In genomic region chr12:106780010-106780625, GRCh38 we compare ENCODE assay signal across 17 cellular contexts. TPM values are rescaled to one million over a fixed set of nuclear protein-coding genes. Genes with fewer than 3 reads are reported as not detected.
DNase-seq lines count a peak whose midpoint lies in the region; ATAC-seq, FAIRE-seq and TF ChIP-seq lines count a peak whose summit lies in the region.
"Had no signal": no experiment of that assay in that cellular context is flagged by ENCODE, and none has a peak within 500 bp of the region (broad histone marks: within the 10 kb centered on the region; RNA-seq: fewer than 3 reads in every experiment).

No MANE protein-coding gene starts in this region.

- peaks cover 0 to 14% of the 10 kb centered on the region in 2 experiments; a peak in 1 of 3 replicates for H3K36me3 ChIP-seq in HEK293 (ENCODE audit: control insufficient read depth in 2 of 2, insufficient read depth in 1 of 2, low read length in 2 of 2)

- ATAC-seq in A549 (peak in 1 of 2 experiments; percentile 19; a peak in 3 of 6 replicates), omental fat pad (ENCODE audit: low FRiP score) (no peak)
- ATAC-seq: activated T-cell treated with anti-CD3 and anti-CD28 coated beads, Interleukin-2, amount 50 U/mL, for 72 hours; effector memory CD8-positive, alpha-beta T cell had no signal

- H3K4me1 Mint-ChIP-seq in activated T-helper 2 cell treated with anti-CD3 and anti-CD28 coated beads, Interferon-gamma antibody, Interleukin-2, Interleukin-4, amounts not matched to agents 10 μg/mL and 5 μg/mL and 100 μg/mL, durations not matched to agents 14 hours and 24 hours and 36 hours (ENCODE audit: low read depth) = peaks cover 14% of the 10 kb centered on the region

- no peak for TF ChIP-seq POLR2A in A549 (IDR thresholded peaks at IDR 0.05; ENCODE audit: low read length)

- H3K9me3 Mint-ChIP-seq in activated T-helper 2 cell treated with anti-CD3 and anti-CD28 coated beads, Interferon-gamma antibody, Interleukin-2, Interleukin-4, amounts not matched to agents 10 μg/mL and 5 μg/mL and 100 μg/mL, durations not matched to agents 14 hours and 24 hours and 36 hours = no peaks in the 10 kb centered on the region
- H3K9me3 Mint-ChIP-seq: activated T-cell treated with anti-CD3 and anti-CD28 coated beads, Interleukin-2, amount 50 U/mL, for 72 hours; effector memory CD8-positive, alpha-beta T cell had no signal

- H3K36me3 Mint-ChIP-seq in activated T-helper 2 cell treated with anti-CD3 and anti-CD28 coated beads, Interferon-gamma antibody, Interleukin-2, Interleukin-4, amounts not matched to agents 10 μg/mL and 5 μg/mL and 100 μg/mL, durations not matched to agents 14 hours and 24 hours and 36 hours (ENCODE audit: low read depth) = peaks cover 7% of the 10 kb centered on the region

- no peak for TF ChIP-seq RAD21 in A549 (conservative IDR thresholded peaks at IDR 0.05 in 1 of 2, IDR thresholded peaks at IDR 0.05 in 1 of 2)

- H3K9me3 ChIP-seq in A549 (no peaks in the 10 kb centered on the region), HEK293 (ENCODE audit: control insufficient read depth, insufficient read depth, low read depth, low read length) (no peaks in the 10 kb centered on the region)
- H3K9me3 ChIP-seq: vagina had no signal

- H3K27ac ChIP-seq in A549 (peak overlapping the region in 1 of 2 experiments; percentile 30; a peak in 1 of 6 replicates), HEK293 (ENCODE audit: extremely low read depth, low read depth, low read length) (no peak overlapping the region)
- H3K27ac ChIP-seq: parathyroid adenoma, vagina had no signal

- H3K4me3 Mint-ChIP-seq in activated T-helper 2 cell treated with anti-CD3 and anti-CD28 coated beads, Interferon-gamma antibody, Interleukin-2, Interleukin-4, amounts not matched to agents 10 μg/mL and 5 μg/mL and 100 μg/mL, durations not matched to agents 14 hours and 24 hours and 36 hours (ENCODE audit: low read depth) = no peak overlapping the region
- H3K4me3 Mint-ChIP-seq: activated T-cell treated with anti-CD3 and anti-CD28 coated beads, Interleukin-2, amount 50 U/mL, for 72 hours; effector memory CD8-positive, alpha-beta T cell had no signal

- CTCF ChIA-PET in A549 (lab: Yijun Ruan, JAX) = interaction anchor here (1.2 kb wide), 1 partner anchor 18 kb away, joined by 4 read pairs; no protein-coding TSS in a partner anchor
- CTCF ChIA-PET in HEK293 (lab: Yijun Ruan, JAX) = interaction anchor here (0.9 kb wide), 1 partner anchor 140 kb away, joined by 3 read pairs; no protein-coding TSS in a partner anchor

- DNase-seq in A549 (ENCODE audit: low read depth in 1 of 2, low spot score in 1 of 2) (peak in 1 of 2 experiments; percentile 32), RKO (ENCODE audit: low spot score) (peak; percentile 40), fibroblast of mammary gland (ENCODE audit: low read depth) (peak; percentile 38), omental fat pad (ENCODE audit: low spot score) (no peak)
- DNase-seq in stimulated activated naive CD4-positive, alpha-beta T cell (lab: John Stamatoyannopoulos, UW) = no peak
- DNase-seq in activated CD4-positive, CD25-positive, alpha-beta regulatory T cell (lab: John Stamatoyannopoulos, UW) = no peak
- no peak for DNase-seq in activated T-helper 2 cell treated with anti-CD3 and anti-CD28 coated beads, Interferon-gamma antibody, Interleukin-2, Interleukin-4, amounts not matched to agents 10 μg/mL and 5 μg/mL and 100 μg/mL, durations not matched to agents 14 hours and 24 hours and 36 hours (ENCODE audit: low spot score)
- DNase-seq: activated CD4-positive, alpha-beta T cell treated with anti-CD3 and anti-CD28 coated beads for 4 hours; activated T-cell treated with anti-CD3 and anti-CD28 coated beads, Interleukin-2, amount 50 U/mL, for 72 hours; aorta; DND-41; effector memory CD8-positive, alpha-beta T cell; hypothalamus; NCI-H524 had no signal

- peaks cover 52% of the 10 kb centered on the region for H3K4me1 ChIP-seq in A549
- peaks cover 9% of the 10 kb centered on the region for H3K4me1 ChIP-seq in HEK293 (ENCODE audit: control insufficient read depth, insufficient read depth, low read length)

- TF ChIP-seq CTCF in A549 (IDR thresholded peaks at IDR 0.05) = no peak
- TF ChIP-seq CTCF in HEK293 (tag by site-specific recombination; IDR thresholded peaks at IDR 0.05) = no peak
- TF ChIP-seq CTCF in fibroblast of mammary gland (conservative IDR thresholded peaks at IDR 0.05; ENCODE audit: control insufficient read depth, insufficient read depth, low read depth, low read length) = no peak
- TF ChIP-seq CTCF in omental fat pad (IDR thresholded peaks at IDR 0.05) = no peak

- WGBS in A549 (ENCODE audit: missing lambda C conversion rate) = 16% methylated on average over 3 of the region's 3 CpGs

- FAIRE-seq in A549 (lab: Jason Lieb, UNC) = no peak

- POLR2A ChIA-PET in A549 (lab: Yijun Ruan, JAX) (no interaction called here), HEK293 (lab: Yijun Ruan, JAX) (no interaction called here)

- H3K4me2 ChIP-seq in A549 = peak overlapping the region; percentile 30

- intact Hi-C loops in activated T-helper 2 cell treated with anti-CD3 and anti-CD28 coated beads, Interferon-gamma antibody, Interleukin-2, Interleukin-4, amounts not matched to agents 10 μg/mL and 5 μg/mL and 100 μg/mL, durations not matched to agents 14 hours and 24 hours and 36 hours (cut with micrococcal nuclease) = no loop called here

- H3K27ac Mint-ChIP-seq in activated T-helper 2 cell treated with anti-CD3 and anti-CD28 coated beads, Interferon-gamma antibody, Interleukin-2, Interleukin-4, amounts not matched to agents 10 μg/mL and 5 μg/mL and 100 μg/mL, durations not matched to agents 14 hours and 24 hours and 36 hours = no peak overlapping the region
- H3K27ac Mint-ChIP-seq: activated T-cell treated with anti-CD3 and anti-CD28 coated beads, Interleukin-2, amount 50 U/mL, for 72 hours had no signal

- H3K4me3 ChIP-seq in A549 (no peak overlapping the region), HEK293 (ENCODE audit: low read depth, low read length) (no peak overlapping the region), fibroblast of mammary gland (ENCODE audit: control insufficient read depth, low read depth, low read length) (no peak overlapping the region)
- H3K4me3 ChIP-seq: vagina had no signal

- TF ChIP-seq EP300 in A549 (IDR thresholded peaks at IDR 0.05) = no peak

- H3K27me3 Mint-ChIP-seq in activated T-helper 2 cell treated with anti-CD3 and anti-CD28 coated beads, Interferon-gamma antibody, Interleukin-2, Interleukin-4, amounts not matched to agents 10 μg/mL and 5 μg/mL and 100 μg/mL, durations not matched to agents 14 hours and 24 hours and 36 hours (ENCODE audit: low read depth) = no peaks in the 10 kb centered on the region
- H3K27me3 Mint-ChIP-seq: effector memory CD8-positive, alpha-beta T cell had no signal

TF ChIP-seq in A549, 52 proteins besides CTCF, POLR2A, EP300 and RAD21 (continues in another document):
- no peak for TF ChIP-seq KDM1A (IDR thresholded peaks at IDR 0.05; ENCODE audit: low read depth)

TF ChIP-seq in HEK293, 187 proteins besides CTCF, POLR2A, EP300 and RAD21 (continues in another document):
- TF ChIP-seq ZBTB20 (tag by site-specific recombination; IDR thresholded peaks at IDR 0.05) = no peak
- TF ChIP-seq YY2 (tag by site-specific recombination; IDR thresholded peaks at IDR 0.05) = no peak
- TF ChIP-seq ZNF112 (tag by site-specific recombination; IDR thresholded peaks at IDR 0.05) = no peak
- TF ChIP-seq ZNF214 (tag by site-specific recombination; IDR thresholded peaks at IDR 0.05; ENCODE audit: borderline replicate concordance) = no peak
- no peak for TF ChIP-seq ZNF362 (tag by site-specific recombination; IDR thresholded peaks at IDR 0.05)
- TF ChIP-seq KLF7 (tag by site-specific recombination; IDR thresholded peaks at IDR 0.05; ENCODE audit: borderline replicate concordance) = no peak
- peak; percentile 57; the same call in 1 of the 2 replicates for TF ChIP-seq ZNF629 (tag by site-specific recombination; IDR thresholded peaks at IDR 0.05)
- TF ChIP-seq ZNF843 (tag by site-specific recombination; IDR thresholded peaks at IDR 0.05) = peak; percentile 69; the same call in 1 of the 2 replicates
- 0 out of 2 replicates have a peak, but pooled peaks have one; percentile 25 for TF ChIP-seq ZNF558 (tag by site-specific recombination; IDR thresholded peaks at IDR 0.05)
- TF ChIP-seq ZNF404 (tag by site-specific recombination; IDR thresholded peaks at IDR 0.05) = no peak
- TF ChIP-seq ZNF366 (tag by site-specific recombination; conservative IDR thresholded peaks at IDR 0.05) = peak; percentile 61; the same call in 1 of the 2 replicates
- TF ChIP-seq BCL11A (tag by site-specific recombination; IDR thresholded peaks at IDR 0.05; ENCODE audit: low read depth) = peak; percentile 39; the same call in 1 of the 2 replicates
- TF ChIP-seq ZNF660 (tag by site-specific recombination; IDR thresholded peaks at IDR 0.05) = peak; percentile 99
- TF ChIP-seq SP7 (tag by site-specific recombination; IDR thresholded peaks at IDR 0.05) = peak; percentile 86

RNA-seq across cellular contexts. Expression of gene RIC8B, which starts 5.6 kb away (rescaled TPM):
- polyA plus RNA-seq in A549 (2011; rRNA removed) = 25.5 and 27.0 TPM in 2 replicates
- polyA plus RNA-seq in A549 (2012; cell fraction: cytosol; rRNA removed) = 5.9 and 7.1 TPM in 2 replicates
- 7.6 and 10.1 TPM in 2 replicates for polyA plus RNA-seq in A549 (2012; cell fraction: nucleus; rRNA removed)
- 9.4 to 10.5 TPM (median 9.7 TPM) in 3 replicates for polyA plus RNA-seq in A549 (2017; fragmentation: RNase III; extraction: RNeasy Plus Mini Kit Qiagen cat#74134 plus additional on column Dnase treatment)
- polyA minus RNA-seq in A549 (2011; rRNA and poly(A)+ RNA removed) = 40.8 and 41.6 TPM in 2 replicates
- total RNA-seq in activated T-helper 2 cell treated with anti-CD3 and anti-CD28 coated beads, Interferon-gamma antibody, Interleukin-2, Interleukin-4, amounts not matched to agents 10 μg/mL and 5 μg/mL and 100 μg/mL, durations not matched to agents 14 hours and 24 hours and 36 hours = 11.4 and 16.4 TPM in 2 replicates
- total RNA-seq in omental fat pad = 10 to 100 TPM; 12.5 to 17.8 (median 15.8) TPM

Comparison
In these comparisons a context has a peak if more than half of its experiments do, and no peak if none do; other contexts are left out.
1. DNase-seq: peak in RKO (single experiment) and fibroblast of mammary gland (single experiment); none in stimulated activated naive CD4-positive, alpha-beta T cell (0 of 6), activated CD4-positive, CD25-positive, alpha-beta regulatory T cell (0 of 4), activated T-helper 2 cell treated with anti-CD3 and anti-CD28 coated beads, Interferon-gamma antibody, Interleukin-2, Interleukin-4, amounts not matched to agents 10 μg/mL and 5 μg/mL and 100 μg/mL, durations not matched to agents 14 hours and 24 hours and 36 hours (single experiment) and omental fat pad (single experiment).